21 cellular contexts compared by ENCODE assay signal in genomic region chrX:108267561-108267960, GRCh38.
"Had no signal": no experiment of that assay in that cellular context is flagged by ENCODE, and none has a peak within 500 bp of the region (broad histone marks: within the 10 kb centered on the region; RNA-seq: fewer than 3 reads in every experiment).

No MANE protein-coding gene starts in this region.

- H3K4me1 ChIP-seq: gastrocnemius medialis, heart right ventricle, left ventricle myocardium inferior, lower lobe of right lung had no signal

- H3K27me3 ChIP-seq: gastrocnemius medialis, neural progenitor cell, ovary, tibial artery had no signal

- H3K36me3 ChIP-seq: gastrocnemius medialis, heart right ventricle, left ventricle myocardium inferior, lower lobe of right lung, neural progenitor cell, ovary, tibial artery had no signal

- DNase-seq: caudate nucleus; effector memory CD4-positive, alpha-beta T cell; gastrocnemius medialis; heart right ventricle; kidney; left cardiac atrium; left ventricle myocardium inferior; lower lobe of right lung; mesenchymal stem cell; midbrain; nucleus accumbens; ovary; right cardiac atrium; stimulated activated CD4-positive, alpha-beta T cell treated with anti-CD3 and anti-CD28 coated beads, Interleukin-2, amount 100 ng/mL, for 48 hours; stimulated activated CD8-positive, alpha-beta memory T cell treated with anti-CD3 and anti-CD28 coated beads, Interleukin-4, amount 100 ng/mL, for 48 hours; stimulated activated naive CD8-positive, alpha-beta T cell treated with anti-CD3 and anti-CD28 coated beads, Interleukin-15, Interleukin-2, amounts not matched to agents 100 U/mL and 50 U/mL, for 24 hours; tibial artery had no signal

- H3K9ac ChIP-seq: neural progenitor cell had no signal

- H3K27ac ChIP-seq: gastrocnemius medialis, heart right ventricle, left ventricle myocardium inferior, lower lobe of right lung, neural progenitor cell, ovary, tibial artery had no signal

- H3K4me2 ChIP-seq: neural progenitor cell, smooth muscle cell had no signal

- H3K4me3 ChIP-seq: gastrocnemius medialis, heart right ventricle, left ventricle myocardium inferior, lower lobe of right lung, neural progenitor cell, ovary, smooth muscle cell, tibial artery had no signal

- ATAC-seq: gastrocnemius medialis; heart right ventricle; left cardiac atrium; lower lobe of right lung; natural killer cell treated with Interleukin-12 subunit alpha and Interleukin-12 subunit beta and Interleukin-15 and Interleukin-18, amount 100 ng/mL, for 72 hours; right cardiac atrium; stimulated activated effector memory CD8-positive, alpha-beta T cell treated with anti-CD3 and anti-CD28 coated beads, Interleukin-12 subunit alpha, Interleukin-12 subunit beta, amount 100 ng/mL, for 72 hours; stimulated activated naive CD8-positive, alpha-beta T cell treated with anti-CD3 and anti-CD28 coated beads, Interleukin-15, Interleukin-2, amounts not matched to agents 100 U/mL and 50 U/mL, for 24 hours had no signal

- H3K9me3 ChIP-seq: gastrocnemius medialis, heart right ventricle, left ventricle myocardium inferior, lower lobe of right lung, ovary, tibial artery had no signal

- H2AFZ ChIP-seq: neural progenitor cell had no signal
